23 cellular contexts compared by ENCODE assay signal in the genomic region with DNA sequence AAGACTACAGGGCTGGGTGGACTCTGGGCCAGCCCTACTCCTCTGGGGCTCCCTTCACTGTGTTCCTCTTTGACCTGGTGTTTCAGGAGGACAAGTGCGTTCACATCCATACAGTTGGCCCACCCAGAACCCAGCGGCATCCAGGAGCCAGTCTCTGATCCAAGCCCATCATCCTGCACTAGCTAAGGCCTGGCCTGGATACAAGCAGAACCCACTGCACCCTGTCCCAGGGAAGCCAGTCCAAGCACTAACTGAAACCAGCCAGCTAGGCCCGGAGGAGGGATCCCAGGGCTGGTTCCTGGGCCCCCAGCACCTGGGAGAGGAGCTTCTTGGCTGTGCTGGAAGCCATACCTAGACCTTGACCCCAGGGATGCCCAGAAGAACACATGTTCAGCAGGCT. TPM values are rescaled to one million over a fixed set of nuclear protein-coding genes. Genes with fewer than 3 reads are reported as not detected.
DNase-seq lines count a peak whose midpoint lies in the region; ATAC-seq and TF ChIP-seq lines count a peak whose summit lies in the region.
"Had no signal": no experiment of that assay in that cellular context is flagged by ENCODE, and none has a peak within 500 bp of the region (broad histone marks: within the 10 kb centered on the region; RNA-seq: fewer than 3 reads in every experiment).

No MANE protein-coding gene starts in this region.

- H3K4me2 ChIP-seq in BLaER1 = peak overlapping the region; percentile 91

- CTCF ChIA-PET in HEK293 (lab: Yijun Ruan, JAX) = interaction anchor here (0.5 to 2.8 kb wide), 6 partner anchors 8 to 368 kb away, joined by 3 to 13 read pairs (median 6); no protein-coding TSS in a partner anchor

- H3K27ac ChIP-seq in BLaER1 (peak overlapping the region; percentile 36), HEK293 (ENCODE audit: extremely low read depth, low read depth, low read length) (no peak overlapping the region), lower lobe of right lung (no peak overlapping the region), sigmoid colon (no peak overlapping the region)
- H3K27ac ChIP-seq: SK-N-MC had no signal

- POLR2A ChIA-PET in HEK293 (lab: Yijun Ruan, JAX) = interaction anchor here (1.6 kb wide), 1 partner anchor 137 kb away, joined by 5 read pairs; a partner anchor contains a TSS

- H3K9ac ChIP-seq in BLaER1 = 0 out of 2 replicates have a peak overlapping the region, but pooled peaks have one; percentile 16

- intact Hi-C loops in lower lobe of right lung (cut with DNase I) = no loop called here
- intact Hi-C loops in sigmoid colon (cut with DNase I) = no loop called here

- peaks cover 87% of the 10 kb centered on the region for H3K4me1 ChIP-seq in BLaER1
- no peaks in the 10 kb centered on the region for H3K4me1 ChIP-seq in HEK293 (ENCODE audit: control insufficient read depth, insufficient read depth, low read length)
- H3K4me1 ChIP-seq in lower lobe of right lung = peaks cover 18% of the 10 kb centered on the region
- peaks cover 0 to 19% (median 13%) of the 10 kb centered on the region in 4 donors for H3K4me1 ChIP-seq in sigmoid colon
- H3K4me1 ChIP-seq: BE2C had no signal

- H3K36me3 ChIP-seq in BLaER1 (no peaks in the 10 kb centered on the region), HEK293 (ENCODE audit: control insufficient read depth in 2 of 2, insufficient read depth in 1 of 2, low read length in 2 of 2) (no peaks in the 10 kb centered on the region), lower lobe of right lung (no peaks in the 10 kb centered on the region), sigmoid colon (no peaks in the 10 kb centered on the region)
- H3K36me3 ChIP-seq: BE2C had no signal

- ATAC-seq in lower lobe of right lung (no peak), GM18861 (IDR thresholded peaks at IDR 0.05; ENCODE audit: unreplicated experiment) (no peak)
- ATAC-seq: CD8-positive, alpha-beta T cell had no signal

- H3K27me3 ChIP-seq in BLaER1 (no peaks in the 10 kb centered on the region), lower lobe of right lung (ENCODE audit: low read depth) (peaks cover 9% of the 10 kb centered on the region), sigmoid colon (no peaks in the 10 kb centered on the region)
- H3K27me3 ChIP-seq: BE2C had no signal

- no peak for TF ChIP-seq EP300 in sigmoid colon (IDR thresholded peaks at IDR 0.05)

- no peak overlapping the region for H3K4me3 ChIP-seq in BLaER1
- H3K4me3 ChIP-seq in HEK293 (ENCODE audit: low read depth, low read length) = no peak overlapping the region
- H3K4me3 ChIP-seq in lower lobe of right lung = no peak overlapping the region
- H3K4me3 ChIP-seq in sigmoid colon = no peak overlapping the region
- H3K4me3 ChIP-seq: SK-N-MC had no signal

- WGBS in sigmoid colon, 2 donors = 91 to 94% methylated on average over 3 of the region's 3 CpGs

- peaks cover 7% of the 10 kb centered on the region for H4K20me1 ChIP-seq in BLaER1

- H3K9me3 ChIP-seq in BLaER1 = no peaks in the 10 kb centered on the region
- no peaks in the 10 kb centered on the region for H3K9me3 ChIP-seq in HEK293 (ENCODE audit: control insufficient read depth, insufficient read depth, low read depth, low read length)
- no peaks in the 10 kb centered on the region for H3K9me3 ChIP-seq in lower lobe of right lung
- no peaks in the 10 kb centered on the region for H3K9me3 ChIP-seq in sigmoid colon
- H3K9me3 ChIP-seq: BE2C had no signal

- TF ChIP-seq CTCF in HEK293 (tag by site-specific recombination; IDR thresholded peaks at IDR 0.05) (no peak), lower lobe of right lung (IDR thresholded peaks at IDR 0.05) (no peak), sigmoid colon (IDR thresholded peaks at IDR 0.05) (no peak)

- DNase-seq in lower lobe of right lung (peak; percentile 29), sigmoid colon (peak; percentile 30), AG20443 (ENCODE audit: low spot score) (no peak), CD1c-positive myeloid dendritic cell (ENCODE audit: extremely low spot score) (no peak)
- DNase-seq: BE2C; Calu3; CD8-positive, alpha-beta T cell; Karpas-422; NCI-H1694; NCI-H2081 treated with DMSO at 0.1 percent for 48 hours; NCI-H2171 treated with DMSO at 0.1 percent for 48 hours; NCI-H524 treated with DMSO at 0.1 percent for 48 hours; NCI-H82; SHP77 had no signal

- no peak for TF ChIP-seq POLR2A in sigmoid colon (IDR thresholded peaks at IDR 0.05)

TF ChIP-seq in HEK293, 187 proteins besides CTCF, POLR2A, EP300 and RAD21:
- TF ChIP-seq ZNF175 (tag by site-specific recombination; IDR thresholded peaks at IDR 0.05) (no peak), ZBTB20 (tag by site-specific recombination; IDR thresholded peaks at IDR 0.05) (0 out of 2 replicates have a peak, but pooled peaks have one; percentile 20)

RNA-seq across cellular contexts. Expression of a gene that starts 4.1 kb away (rescaled TPM):
- total RNA-seq in lower lobe of right lung (38.5 TPM), sigmoid colon (10 to 100 TPM in 3 of 4 donors, 1 to 10 TPM in 1; 8.9 to 31.1 (median 19.2) TPM)
- 1 to 10 TPM; 4.2 to 9.9 (median 5.4) TPM for polyA plus RNA-seq in sigmoid colon
- total RNA-seq: Calu3 had no signal

RNA-seq across cellular contexts. Expression of a gene that starts 41.3 kb away (rescaled TPM):
- not detected for total RNA-seq in lower lobe of right lung
- total RNA-seq in sigmoid colon = not detected
- polyA plus RNA-seq in sigmoid colon = not detected
- total RNA-seq: Calu3; CD8-positive, alpha-beta T cell; Daoy; H1; HFFc6; M059J; OCI-LY7 had no signal
- polyA plus RNA-seq: H1 had no signal

RNA-seq across cellular contexts. Expression of a gene that starts 46.7 kb away (rescaled TPM):
- 71.1 TPM for total RNA-seq in lower lobe of right lung
- 10 to 100 TPM; 35.2 to 52.7 (median 39.6) TPM for total RNA-seq in sigmoid colon
- polyA plus RNA-seq in sigmoid colon = 10 to 100 TPM; 27.6 to 49.7 (median 32.1) TPM

Comparison
In these comparisons a context has a peak if more than half of its experiments do, and no peak if none do; other contexts are left out.
1. DNase-seq: peak in lower lobe of right lung (single experiment) and sigmoid colon (single experiment); none in AG20443 (single experiment) and CD1c-positive myeloid dendritic cell (single experiment).